Comparison of ENCODE assay signal across 2 cellular contexts in genomic region chr18:35456181-35456850, GRCh38.
TF ChIP-seq lines count a peak whose summit lies in the region.

No MANE protein-coding gene starts in this region.

TF ChIP-seq in SK-N-SH, 30 proteins besides CTCF, POLR2A, EP300 and RAD21 (continued from another document):
- no peak for TF ChIP-seq NFIC (IDR thresholded peaks at IDR 0.05; ENCODE audit: borderline replicate concordance)
- no peak for TF ChIP-seq ELF1 (IDR thresholded peaks at IDR 0.05)
- TF ChIP-seq TAF1 (IDR thresholded peaks at IDR 0.05; ENCODE audit: borderline replicate concordance, low read depth, low read length) = no peak
- TF ChIP-seq FOXM1 (IDR thresholded peaks at IDR 0.05; ENCODE audit: low read depth) = no peak
- no peak for TF ChIP-seq USF2 (IDR thresholded peaks at IDR 0.05; ENCODE audit: borderline replicate concordance, low read depth, low read length)
- no peak for TF ChIP-seq MXI1 (IDR thresholded peaks at IDR 0.05; ENCODE audit: low read depth, low read length)
TF ChIP-seq in SK-N-SH: peak in this region for 0.

TF ChIP-seq in SK-N-SH treated with all-trans-retinoic acid at 6 μM for 48 hours, 23 proteins besides CTCF, POLR2A, EP300 and RAD21 (continued from another document):
- no peak for TF ChIP-seq CSRNP3 (CRISPR knock-in tag; IDR thresholded peaks at IDR 0.05)
- no peak for TF ChIP-seq RARB (CRISPR knock-in tag; IDR thresholded peaks at IDR 0.05)
- TF ChIP-seq TOX (CRISPR knock-in tag; IDR thresholded peaks at IDR 0.05; ENCODE audit: borderline replicate concordance) = no peak
- TF ChIP-seq ZNF70 (CRISPR knock-in tag; IDR thresholded peaks at IDR 0.05) = no peak
- no peak for TF ChIP-seq OSR1 (CRISPR knock-in tag; IDR thresholded peaks at IDR 0.05)
